In the genomic region with DNA sequence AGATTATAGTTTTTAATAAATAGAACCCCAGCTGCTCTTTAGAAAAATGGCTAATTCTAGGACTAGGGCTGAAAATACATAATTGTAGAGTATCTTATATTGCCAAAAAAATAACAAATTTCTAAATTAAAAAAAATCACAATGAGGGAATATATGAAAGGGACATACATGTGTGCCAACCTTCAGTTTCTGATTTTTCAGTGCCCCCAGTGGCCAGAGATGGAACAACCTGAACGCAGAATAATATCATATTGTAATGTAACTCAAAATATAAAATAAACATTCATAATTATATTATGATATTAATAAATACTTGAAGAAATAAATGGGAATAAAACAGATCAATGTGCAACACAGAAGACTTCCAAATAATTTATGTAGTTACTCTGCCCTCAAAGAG, we compare ENCODE assay signal across 10 cellular contexts.
A peak's percentile ranks its signal among the peaks of the same experiment; 100 is the strongest.
DNase-seq lines count a peak whose midpoint lies in the region; ATAC-seq and TF ChIP-seq lines count a peak whose summit lies in the region.
"Had no signal": no experiment of that assay in that cellular context is flagged by ENCODE, and none has a peak within 500 bp of the region (broad histone marks: within the 10 kb centered on the region; RNA-seq: fewer than 3 reads in every experiment).

No MANE protein-coding gene starts in this region.

- H3K27me3 ChIP-seq in endodermal cell (ENCODE audit: control insufficient read depth, insufficient read depth, low read length, poor library complexity, severe bottlenecking) (no peaks in the 10 kb centered on the region), psoas muscle (ENCODE audit: insufficient read depth in 3 of 3, low read length in 2 of 3) (no peaks in the 10 kb centered on the region)
- H3K27me3 ChIP-seq: gastrocnemius medialis had no signal

- TF ChIP-seq CTCF in GM12874 (IDR thresholded peaks at IDR 0.05; ENCODE audit: insufficient read depth, low read depth, low read length): peak; percentile 33; the same call in 1 of the 2 replicates
- TF ChIP-seq CTCF in LNCaP clone FGC (IDR thresholded peaks at IDR 0.05; ENCODE audit: control insufficient read depth, extremely low read depth, insufficient read depth): peak; percentile 49
- TF ChIP-seq CTCF in endodermal cell (conservative IDR thresholded peaks at IDR 0.05): peak; percentile 73
- TF ChIP-seq CTCF in psoas muscle (IDR thresholded peaks at IDR 0.05): peak; percentile 33

- H3K36me3 Mint-ChIP-seq in endodermal cell (ENCODE audit: low read depth): peaks cover 23% of the 10 kb centered on the region
- H3K36me3 Mint-ChIP-seq in effector memory CD8-positive, alpha-beta T cell (ENCODE audit: insufficient read depth): peaks cover 2% of the 10 kb centered on the region

- no CpG with 5 or more reads among the region's 1 CpG for WGBS in endodermal cell (ENCODE audit: insufficient coverage in 1 of 2, insufficient read length in 1 of 2), 2 experiments
- 71 to 80% (median 71%) methylated on average over 1 of the region's 1 CpG for WGBS in psoas muscle, 3 donors

- H3K36me3 ChIP-seq in endodermal cell (ENCODE audit: control insufficient read depth, insufficient read depth, low read length) (no peaks in the 10 kb centered on the region), psoas muscle (ENCODE audit: insufficient read depth in 1 of 2, low read depth in 1 of 2) (no peaks in the 10 kb centered on the region)
- H3K36me3 ChIP-seq: gastrocnemius medialis had no signal

- H3K9me3 Mint-ChIP-seq in endodermal cell: peaks cover 24% of the 10 kb centered on the region
- peaks cover 8 to 13% of the 10 kb centered on the region in 2 donors for H3K9me3 Mint-ChIP-seq in effector memory CD8-positive, alpha-beta T cell

- H3K4me1 Mint-ChIP-seq in endodermal cell: no peaks in the 10 kb centered on the region
- no peaks in the 10 kb centered on the region for H3K4me1 Mint-ChIP-seq in effector memory CD8-positive, alpha-beta T cell (ENCODE audit: low read depth in 2 of 2)

- H3K4me3 Mint-ChIP-seq in endodermal cell: no peak overlapping the region
- H3K4me3 Mint-ChIP-seq in effector memory CD8-positive, alpha-beta T cell: no peak overlapping the region

- H3K9ac ChIP-seq in endodermal cell (ENCODE audit: extremely low read depth, low read length, poor library complexity, severe bottlenecking): no peak overlapping the region

- H3K27me3 Mint-ChIP-seq in endodermal cell (ENCODE audit: insufficient read depth): no peaks in the 10 kb centered on the region
- no peaks in the 10 kb centered on the region for H3K27me3 Mint-ChIP-seq in effector memory CD8-positive, alpha-beta T cell

- H3K27ac Mint-ChIP-seq in endodermal cell: no peak overlapping the region
- H3K27ac Mint-ChIP-seq in effector memory CD8-positive, alpha-beta T cell: no peak overlapping the region

- H3K4me3 ChIP-seq in LNCaP clone FGC (ENCODE audit: low read depth, low read length): no peak overlapping the region
- no peak overlapping the region for H3K4me3 ChIP-seq in endodermal cell (ENCODE audit: low read length)
- H3K4me3 ChIP-seq in psoas muscle: no peak overlapping the region
- H3K4me3 ChIP-seq: gastrocnemius medialis had no signal

- intact Hi-C loops in psoas muscle (cut with DNase I): no loop called here

- DNase-seq in LNCaP clone FGC (ENCODE audit: low read depth) (no peak), endodermal cell (no peak), psoas muscle (no peak), GM03348 (ENCODE audit: low spot score) (no peak)
- no peak for DNase-seq in effector memory CD8-positive, alpha-beta T cell
- DNase-seq: activated CD4-positive, alpha-beta T cell treated with anti-CD3 and anti-CD28 coated beads, Interleukin-2, amount 50 U/mL, for 4 hours; gastrocnemius medialis; NCI-H1436 treated with DMSO at 0.1 percent for 48 hours had no signal

- no peaks in the 10 kb centered on the region for H3K4me1 ChIP-seq in endodermal cell (ENCODE audit: control insufficient read depth, insufficient read depth, low read length)
- no peaks in the 10 kb centered on the region for H3K4me1 ChIP-seq in psoas muscle
- H3K4me1 ChIP-seq: gastrocnemius medialis had no signal

- H3K27ac ChIP-seq in endodermal cell (ENCODE audit: low read depth, low read length) (no peak overlapping the region), psoas muscle (no peak overlapping the region)
- H3K27ac ChIP-seq: gastrocnemius medialis had no signal

- ATAC-seq in psoas muscle: no peak
- no peak for ATAC-seq in HG03460 (IDR thresholded peaks at IDR 0.05; ENCODE audit: unreplicated experiment)
- ATAC-seq in effector memory CD8-positive, alpha-beta T cell (replicated peaks): no peak
- ATAC-seq: gastrocnemius medialis had no signal

- peaks cover 8% of the 10 kb centered on the region for H3K9me3 ChIP-seq in endodermal cell (ENCODE audit: control insufficient read depth, low read length)
- H3K9me3 ChIP-seq in psoas muscle: no peaks in the 10 kb centered on the region
- H3K9me3 ChIP-seq: gastrocnemius medialis had no signal
